ENCODE assay signal across 15 cellular contexts in the genomic region with DNA sequence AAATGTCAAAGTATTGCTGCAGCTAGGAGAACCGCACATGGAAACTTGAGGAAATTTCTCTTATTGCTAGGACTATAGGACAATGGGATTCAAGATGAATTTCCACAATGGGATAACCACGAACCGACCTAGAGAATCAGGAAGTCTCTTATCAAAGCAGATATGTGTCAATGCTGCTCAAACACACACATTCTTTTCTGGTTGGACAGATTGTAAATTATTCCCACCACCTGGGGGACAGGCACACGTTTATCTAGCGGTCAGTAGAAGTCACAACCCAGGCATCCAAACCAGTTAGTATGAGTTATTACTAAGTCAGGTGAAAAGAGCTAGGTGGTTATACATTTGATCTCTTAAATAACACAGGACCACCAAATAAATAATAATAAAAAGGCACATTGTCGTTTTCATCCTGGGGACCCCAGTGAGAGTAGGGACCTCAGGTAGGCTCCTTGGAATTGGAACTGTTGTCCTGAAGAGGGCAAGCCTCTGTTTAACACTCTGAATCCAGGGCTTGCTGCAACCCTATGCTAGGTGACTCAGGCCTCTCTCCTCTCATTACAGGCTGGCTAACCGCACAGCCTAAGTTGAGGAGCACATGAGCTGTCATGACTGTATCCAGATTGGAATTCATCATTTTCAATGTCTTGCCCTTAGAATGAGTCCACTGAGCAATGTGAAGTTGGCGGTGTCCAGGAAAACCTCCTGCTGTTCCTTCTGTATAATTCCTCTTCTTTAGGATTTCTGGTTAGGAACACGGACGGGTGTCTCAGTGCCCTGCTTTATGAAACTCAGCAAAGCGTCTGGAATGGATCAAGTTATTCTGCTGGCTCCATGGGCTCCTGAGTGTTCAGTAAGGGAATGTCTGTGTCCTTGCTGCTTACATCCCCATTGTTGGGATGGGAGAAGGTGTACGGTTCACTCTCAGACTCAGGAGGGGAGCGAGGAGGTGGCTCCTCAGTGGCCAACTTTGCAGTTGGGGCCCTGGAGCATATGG. TPM values are rescaled to one million over a fixed set of nuclear protein-coding genes. Genes with fewer than 3 reads are reported as not detected.
DNase-seq lines count a peak whose midpoint lies in the region; ATAC-seq and TF ChIP-seq lines count a peak whose summit lies in the region.
"Had no signal": no experiment of that assay in that cellular context is flagged by ENCODE, and none has a peak within 500 bp of the region (broad histone marks: within the 10 kb centered on the region; RNA-seq: fewer than 3 reads in every experiment).

No MANE protein-coding gene starts in this region.

- no peaks in the 10 kb centered on the region for H3K4me1 ChIP-seq in naive thymus-derived CD4-positive, alpha-beta T cell (ENCODE audit: control insufficient read depth in 2 of 2, insufficient read depth in 2 of 2, low read length in 2 of 2)

- H3K27me3 Mint-ChIP-seq in naive thymus-derived CD4-positive, alpha-beta T cell = peaks cover 0 to 30% (median 0%) of the 10 kb centered on the region in 5 donors
- peaks cover 7 to 15% of the 10 kb centered on the region in 2 donors for H3K27me3 Mint-ChIP-seq in natural killer cell (ENCODE audit: low read depth in 2 of 2)
- H3K27me3 Mint-ChIP-seq: activated T-cell treated with anti-CD3 and anti-CD28 coated beads, Interleukin-2, amount 50 U/mL, for 24 hours; brain had no signal

- POLR2A ChIA-PET in naive thymus-derived CD4-positive, alpha-beta T cell (lab: Charles Lee) = no interaction called here

- no peak overlapping the region for H3K27ac Mint-ChIP-seq in naive thymus-derived CD4-positive, alpha-beta T cell
- H3K27ac Mint-ChIP-seq in natural killer cell = no peak overlapping the region
- H3K27ac Mint-ChIP-seq: activated T-cell treated with anti-CD3 and anti-CD28 coated beads, Interleukin-2, amount 50 U/mL, for 24 hours; brain; nephron progenitor cell had no signal

- H3K9me3 ChIP-seq in naive thymus-derived CD4-positive, alpha-beta T cell (ENCODE audit: control insufficient read depth in 2 of 3, low read length in 3 of 3) = no peaks in the 10 kb centered on the region

- H3K27me3 ChIP-seq in naive thymus-derived CD4-positive, alpha-beta T cell (ENCODE audit: control insufficient read depth in 2 of 2, insufficient read depth in 2 of 2, low read length in 2 of 2) = no peaks in the 10 kb centered on the region

- H3K4me1 Mint-ChIP-seq in naive thymus-derived CD4-positive, alpha-beta T cell = peaks cover 3 to 12% (median 5%) of the 10 kb centered on the region in 7 donors
- no peaks in the 10 kb centered on the region for H3K4me1 Mint-ChIP-seq in natural killer cell

- H3K4me3 Mint-ChIP-seq in naive thymus-derived CD4-positive, alpha-beta T cell = no peak overlapping the region
- no peak overlapping the region for H3K4me3 Mint-ChIP-seq in natural killer cell
- H3K4me3 Mint-ChIP-seq: activated T-cell treated with anti-CD3 and anti-CD28 coated beads, Interleukin-2, amount 50 U/mL, for 24 hours; brain; nephron progenitor cell had no signal

- CTCF ChIA-PET in naive thymus-derived CD4-positive, alpha-beta T cell (lab: Charles Lee) = interaction anchor here (0.6 to 1.4 kb wide), 2 partner anchors 126 to 851 kb away, joined by 3 to 7 read pairs; no protein-coding TSS in a partner anchor

- no peak overlapping the region for H3K27ac ChIP-seq in naive thymus-derived CD4-positive, alpha-beta T cell (ENCODE audit: low read depth, low read length)

- peaks cover 0 to 12% (median 0%) of the 10 kb centered on the region in 5 donors for H3K36me3 Mint-ChIP-seq in naive thymus-derived CD4-positive, alpha-beta T cell
- H3K36me3 Mint-ChIP-seq in natural killer cell = no peaks in the 10 kb centered on the region
- H3K36me3 Mint-ChIP-seq: brain had no signal

- TF ChIP-seq CTCF in astrocyte of the spinal cord (IDR thresholded peaks at IDR 0.05; ENCODE audit: low read depth, low read length) (peak; percentile 5), natural killer cell (IDR thresholded peaks at IDR 0.05) (no peak)

- H3K36me3 ChIP-seq in naive thymus-derived CD4-positive, alpha-beta T cell (ENCODE audit: control insufficient read depth in 2 of 3, insufficient read depth in 3 of 3, low read length in 3 of 3) = no peaks in the 10 kb centered on the region

- in situ Hi-C loops in astrocyte of the spinal cord (cut with HindIII; ENCODE audit: low sequenced_read_pairs) = no loop called here

- DNase-seq in AG08395 (ENCODE audit: low spot score) (peak; percentile 93), HT1080 (ENCODE audit: low read depth) (peak; percentile 98), astrocyte of the spinal cord (ENCODE audit: low read depth, low spot score) (peak; percentile 96), kidney tubule cell (ENCODE audit: low spot score) (peak; percentile 68), natural killer cell (no peak)
- no peak for DNase-seq in naive thymus-derived CD4-positive, alpha-beta T cell
- no peak for DNase-seq in activated CD4-positive, alpha-beta T cell treated with anti-CD3 and anti-CD28 coated beads, Interleukin-2, amount 50 U/mL, for 1 hour
- DNase-seq: activated T-cell treated with anti-CD3 and anti-CD28 coated beads, Interleukin-2, amount 50 U/mL, for 24 hours; C1 segment of cervical spinal cord; left cardiac atrium; NCI-H1436; nephron progenitor cell had no signal

- H3K9me3 Mint-ChIP-seq in naive thymus-derived CD4-positive, alpha-beta T cell = peaks cover 0 to 9% (median 1%) of the 10 kb centered on the region in 11 donors
- no peaks in the 10 kb centered on the region for H3K9me3 Mint-ChIP-seq in natural killer cell
- H3K9me3 Mint-ChIP-seq: nephron progenitor cell had no signal

- intact Hi-C loops in naive thymus-derived CD4-positive, alpha-beta T cell (cut with micrococcal nuclease) = no loop called here
- intact Hi-C loops in natural killer cell (cut with micrococcal nuclease) = no loop called here

- ATAC-seq in GM19324 (IDR thresholded peaks at IDR 0.05; ENCODE audit: low FRiP score, unreplicated experiment) = no peak
- no peak for ATAC-seq in naive thymus-derived CD4-positive, alpha-beta T cell
- ATAC-seq in natural killer cell = no peak
- ATAC-seq: esophagus mucosa, left cardiac atrium had no signal

- H3K4me3 ChIP-seq in astrocyte of the spinal cord (ENCODE audit: low read depth, low read length) = no peak overlapping the region
- H3K4me3 ChIP-seq in naive thymus-derived CD4-positive, alpha-beta T cell (ENCODE audit: low read length) = no peak overlapping the region

RNA-seq across cellular contexts. Expression of gene CLEC3B, which starts 59.0 kb away (rescaled TPM):
- total RNA-seq in HT1080 (2014; rRNA removed; shearing (Covaris generic)) = not detected in 2 replicates
- not detected in 2 replicates for polyA plus RNA-seq in HT1080 (2015; cell fraction: cytosol; rRNA removed)
- 0.62 TPM in 1 of 2 replicates, not detected in the other for polyA plus RNA-seq in HT1080 (2015; cell fraction: nucleus; rRNA removed)
- total RNA-seq in naive thymus-derived CD4-positive, alpha-beta T cell = 1 to 10 TPM in 2 of 5 experiments, under 1 TPM in 3; 0.45 to 1.8 (median 0.75) TPM
- not detected for polyA plus RNA-seq in naive thymus-derived CD4-positive, alpha-beta T cell
- 1 to 10 TPM in 2 of 3 donors, under 1 TPM in 1; 0.87 to 1.5 (median 1.1) TPM for total RNA-seq in natural killer cell

Comparison
In these comparisons a context has a peak if more than half of its experiments do, and no peak if none do; other contexts are left out.
1. DNase-seq: peak in AG08395 (single experiment), HT1080 (single experiment), astrocyte of the spinal cord (single experiment) and kidney tubule cell (single experiment); none in naive thymus-derived CD4-positive, alpha-beta T cell (0 of 9), natural killer cell (single experiment) and activated CD4-positive, alpha-beta T cell treated with anti-CD3 and anti-CD28 coated beads, Interleukin-2, amount 50 U/mL, for 1 hour (single experiment).